In genomic region chr13:46572758-46573384, GRCh38 we compare ENCODE assay signal across 18 cellular contexts. TPM values are rescaled to one million over a fixed set of nuclear protein-coding genes. Genes with fewer than 3 reads are reported as not detected.
DNase-seq lines count a peak whose midpoint lies in the region; ATAC-seq and TF ChIP-seq lines count a peak whose summit lies in the region.
"Had no signal": no experiment of that assay in that cellular context is flagged by ENCODE, and none has a peak within 500 bp of the region (broad histone marks: within the 10 kb centered on the region; RNA-seq: fewer than 3 reads in every experiment).

No MANE protein-coding gene starts in this region.

- DNase-seq in mesenchymal stem cell, result no peak
- no peak for DNase-seq in NOMO-1 treated with DMSO at 0.1 percent for 48 hours (lab: John Stamatoyannopoulos, UW; ENCODE audit: unreplicated experiment)
- no peak for DNase-seq in amniotic stem cell (lab: John Stamatoyannopoulos, UW)
- no peak for DNase-seq in coronary artery (ENCODE audit: low spot score)
- no peak for DNase-seq in SHP77 treated with DMSO at 0.1 percent for 48 hours (lab: John Stamatoyannopoulos, UW)
- DNase-seq: activated CD8-positive, alpha-beta T cell treated with anti-CD3 and anti-CD28 coated beads, Interleukin-2, amount 10 ng/mL, durations not matched to agents 7 days and 5 days; activated naive CD4-positive, alpha-beta T cell treated with anti-CD3 and anti-CD28 coated beads for 36 hours; heart right ventricle; left cardiac atrium; T-helper 2 cell had no signal

- no peaks in the 10 kb centered on the region for H3K9me3 ChIP-seq in mesenchymal stem cell (ENCODE audit: control insufficient read depth, low read length)
- H3K9me3 ChIP-seq: heart right ventricle, right atrium auricular region had no signal

- H3K4me1 ChIP-seq in mesenchymal stem cell (ENCODE audit: control insufficient read depth, insufficient read depth, low read depth, low read length), result peaks cover 23% of the 10 kb centered on the region

- no peak overlapping the region for H2BK12ac ChIP-seq in mesenchymal stem cell (ENCODE audit: low read length in 2 of 2)

- no peak overlapping the region for H3K9ac ChIP-seq in mesenchymal stem cell (ENCODE audit: low read length)

- H3K4me2 ChIP-seq in mesenchymal stem cell (ENCODE audit: low read length, poor library complexity, severe bottlenecking), result no peak overlapping the region

- no peak overlapping the region for H2BK15ac ChIP-seq in mesenchymal stem cell (ENCODE audit: low read depth, poor library complexity, severe bottlenecking)

- H3K79me1 ChIP-seq in mesenchymal stem cell (replicated peaks; ENCODE audit: low read length, poor library complexity, severe bottlenecking), result peaks cover 3% of the 10 kb centered on the region

- H3K27me3 ChIP-seq in mesenchymal stem cell (ENCODE audit: control insufficient read depth in 1 of 2, insufficient read depth in 1 of 2, low read length in 2 of 2), result no peaks in the 10 kb centered on the region
- H3K27me3 ChIP-seq: heart right ventricle, right atrium auricular region had no signal

- no peak overlapping the region for H3K14ac ChIP-seq in mesenchymal stem cell (ENCODE audit: low read length in 2 of 2)

- H3K18ac ChIP-seq in mesenchymal stem cell (ENCODE audit: low read depth in 1 of 2, low read length in 2 of 2), result no peak overlapping the region

- no peak overlapping the region for H3K4ac ChIP-seq in mesenchymal stem cell (ENCODE audit: low read depth in 1 of 2, low read length in 2 of 2)

- no peak overlapping the region for H3K27ac ChIP-seq in mesenchymal stem cell (ENCODE audit: low read length, poor library complexity, severe bottlenecking)
- H3K27ac ChIP-seq in coronary artery, result no peak overlapping the region
- H3K27ac ChIP-seq: HL-60 had no signal

- H4K8ac ChIP-seq in mesenchymal stem cell (ENCODE audit: low read length), result no peak overlapping the region

- H3K36me3 ChIP-seq in mesenchymal stem cell (ENCODE audit: control insufficient read depth in 1 of 2, insufficient read depth in 2 of 2, low read depth in 1 of 2, low read length in 2 of 2), result no peaks in the 10 kb centered on the region
- H3K36me3 ChIP-seq: heart right ventricle, right atrium auricular region had no signal

- H2AFZ ChIP-seq in mesenchymal stem cell (ENCODE audit: low read depth, low read length), result no peak overlapping the region

- no peak overlapping the region for H2BK120ac ChIP-seq in mesenchymal stem cell (ENCODE audit: low read depth, low read length)

- WGBS in mesenchymal stem cell, result 96% methylated on average over 5 of the region's 5 CpGs

- no peak overlapping the region for H2BK5ac ChIP-seq in mesenchymal stem cell (ENCODE audit: low read depth, low read length, poor library complexity, severe bottlenecking)

- ATAC-seq in GM18519 (IDR thresholded peaks at IDR 0.05; ENCODE audit: low FRiP score, unreplicated experiment), result peak; percentile 28
- peak; percentile 52 for ATAC-seq in GM21529 (IDR thresholded peaks at IDR 0.05; ENCODE audit: unreplicated experiment)
- ATAC-seq in HG03432 (IDR thresholded peaks at IDR 0.05; ENCODE audit: unreplicated experiment), result peak; percentile 34
- ATAC-seq: activated CD8-positive, alpha-beta T cell treated with anti-CD3 and anti-CD28 coated beads, Interleukin-2, amount 10 ng/mL, durations not matched to agents 7 days and 5 days; HCT116; left cardiac atrium; natural killer cell treated with Interleukin-12 subunit alpha and Interleukin-12 subunit beta and Interleukin-15 and Interleukin-18, amount 100 ng/mL, for 72 hours; Panc1 had no signal

- H3K4me3 ChIP-seq in mesenchymal stem cell (ENCODE audit: insufficient read depth in 1 of 2, low read depth in 1 of 2, low read length in 2 of 2), result no peak overlapping the region
- H3K4me3 ChIP-seq in coronary artery, result no peak overlapping the region
- H3K4me3 ChIP-seq: heart right ventricle, right atrium auricular region had no signal

- H3K23ac ChIP-seq in mesenchymal stem cell (ENCODE audit: low read length in 2 of 2), result no peak overlapping the region

- TF ChIP-seq CTCF in coronary artery (IDR thresholded peaks at IDR 0.05), result no peak

- H4K91ac ChIP-seq in mesenchymal stem cell (ENCODE audit: low read length), result peak overlapping the region; percentile 65

- no peak overlapping the region for H2AK5ac ChIP-seq in mesenchymal stem cell (ENCODE audit: low read length, severe bottlenecking)

RNA-seq across cellular contexts. Expression of gene LRCH1, which starts 19.9 kb away (rescaled TPM):
- polyA plus RNA-seq in mesenchymal stem cell (2013, experiment 1 of 2), result 8.2 TPM
- polyA plus RNA-seq in mesenchymal stem cell (2013, experiment 2 of 2), result 7.9 TPM
